1 cellular context compared by ENCODE assay signal in the genomic region with DNA sequence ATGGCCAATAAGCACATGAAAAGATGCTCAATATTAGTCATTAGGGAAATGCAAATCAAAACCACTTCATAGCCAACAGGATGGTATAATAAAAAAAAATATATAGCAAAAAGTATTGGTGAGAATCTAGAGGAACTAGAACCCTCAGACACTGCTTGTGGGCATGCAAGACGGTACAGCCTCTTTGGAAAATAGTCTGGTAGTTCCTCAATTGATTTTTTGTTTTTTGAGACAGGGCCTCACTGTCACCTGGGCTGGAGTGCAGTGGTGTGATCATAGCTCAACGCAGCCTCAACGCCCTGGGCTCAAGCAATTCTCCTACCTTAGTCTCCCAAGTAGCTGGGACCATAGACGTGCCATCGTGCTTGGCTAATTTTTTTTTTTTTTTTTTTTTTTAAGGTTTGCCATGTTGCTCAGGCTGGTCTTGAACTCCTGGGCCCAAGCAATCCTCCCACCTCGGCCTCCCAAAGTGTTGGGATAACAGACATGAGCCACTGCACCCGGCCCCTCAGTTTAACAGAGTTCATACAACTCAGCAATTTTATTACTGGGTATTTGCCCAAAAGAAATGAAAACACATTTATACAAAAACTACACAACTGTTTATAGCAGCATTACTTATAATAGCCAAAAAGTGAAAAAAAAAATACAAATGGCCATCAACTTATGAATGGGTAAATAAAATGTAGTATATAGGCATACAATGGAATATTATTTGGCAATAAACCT.
TF ChIP-seq lines count a peak whose summit lies in the region.

No MANE protein-coding gene starts in this region.

TF ChIP-seq in SK-N-SH, 30 proteins besides CTCF, POLR2A, EP300 and RAD21 (continued from another document):
- TF ChIP-seq, protein P1, sequence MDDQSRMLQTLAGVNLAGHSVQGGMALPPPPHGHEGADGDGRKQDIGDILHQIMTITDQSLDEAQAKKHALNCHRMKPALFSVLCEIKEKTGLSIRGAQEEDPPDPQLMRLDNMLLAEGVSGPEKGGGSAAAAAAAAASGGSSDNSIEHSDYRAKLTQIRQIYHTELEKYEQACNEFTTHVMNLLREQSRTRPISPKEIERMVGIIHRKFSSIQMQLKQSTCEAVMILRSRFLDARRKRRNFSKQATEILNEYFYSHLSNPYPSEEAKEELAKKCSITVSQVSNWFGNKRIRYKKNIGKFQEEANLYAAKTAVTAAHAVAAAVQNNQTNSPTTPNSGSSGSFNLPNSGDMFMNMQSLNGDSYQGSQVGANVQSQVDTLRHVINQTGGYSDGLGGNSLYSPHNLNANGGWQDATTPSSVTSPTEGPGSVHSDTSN (IDR thresholded peaks at IDR 0.05): no peak
- TF ChIP-seq RXRA (IDR thresholded peaks at IDR 0.05; ENCODE audit: borderline replicate concordance, low read depth) (no peak), EZH2phosphoT487 (IDR thresholded peaks at IDR 0.05; ENCODE audit: borderline replicate concordance, low read depth) (no peak), POLR2AphosphoS5 (IDR thresholded peaks at IDR 0.05; ENCODE audit: low read depth, low read length) (no peak), YY1 (IDR thresholded peaks at IDR 0.05; ENCODE audit: low read depth) (no peak), TEAD4 (IDR thresholded peaks at IDR 0.05; ENCODE audit: borderline replicate concordance, insufficient read depth) (no peak), FOSL2 (IDR thresholded peaks at IDR 0.05; ENCODE audit: borderline replicate concordance, low read depth) (no peak), SIN3A (IDR thresholded peaks at IDR 0.05; ENCODE audit: borderline replicate concordance, low read depth, low read length) (no peak), TAF1 (IDR thresholded peaks at IDR 0.05; ENCODE audit: borderline replicate concordance, low read depth, low read length) (no peak), RCOR1 (IDR thresholded peaks at IDR 0.05; ENCODE audit: low read length) (no peak)
- TF ChIP-seq, protein P2, sequence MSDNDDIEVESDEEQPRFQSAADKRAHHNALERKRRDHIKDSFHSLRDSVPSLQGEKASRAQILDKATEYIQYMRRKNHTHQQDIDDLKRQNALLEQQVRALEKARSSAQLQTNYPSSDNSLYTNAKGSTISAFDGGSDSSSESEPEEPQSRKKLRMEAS (IDR thresholded peaks at IDR 0.05; ENCODE audit: low read depth): no peak
- TF ChIP-seq, protein P3, sequence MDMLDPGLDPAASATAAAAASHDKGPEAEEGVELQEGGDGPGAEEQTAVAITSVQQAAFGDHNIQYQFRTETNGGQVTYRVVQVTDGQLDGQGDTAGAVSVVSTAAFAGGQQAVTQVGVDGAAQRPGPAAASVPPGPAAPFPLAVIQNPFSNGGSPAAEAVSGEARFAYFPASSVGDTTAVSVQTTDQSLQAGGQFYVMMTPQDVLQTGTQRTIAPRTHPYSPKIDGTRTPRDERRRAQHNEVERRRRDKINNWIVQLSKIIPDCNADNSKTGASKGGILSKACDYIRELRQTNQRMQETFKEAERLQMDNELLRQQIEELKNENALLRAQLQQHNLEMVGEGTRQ (IDR thresholded peaks at IDR 0.05; ENCODE audit: borderline replicate concordance, low read depth, low read length): no peak
- TF ChIP-seq, protein P4, sequence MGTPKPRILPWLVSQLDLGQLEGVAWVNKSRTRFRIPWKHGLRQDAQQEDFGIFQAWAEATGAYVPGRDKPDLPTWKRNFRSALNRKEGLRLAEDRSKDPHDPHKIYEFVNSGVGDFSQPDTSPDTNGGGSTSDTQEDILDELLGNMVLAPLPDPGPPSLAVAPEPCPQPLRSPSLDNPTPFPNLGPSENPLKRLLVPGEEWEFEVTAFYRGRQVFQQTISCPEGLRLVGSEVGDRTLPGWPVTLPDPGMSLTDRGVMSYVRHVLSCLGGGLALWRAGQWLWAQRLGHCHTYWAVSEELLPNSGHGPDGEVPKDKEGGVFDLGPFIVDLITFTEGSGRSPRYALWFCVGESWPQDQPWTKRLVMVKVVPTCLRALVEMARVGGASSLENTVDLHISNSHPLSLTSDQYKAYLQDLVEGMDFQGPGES (IDR thresholded peaks at IDR 0.05; ENCODE audit: low read depth, low read length): no peak
- TF ChIP-seq, protein P5, sequence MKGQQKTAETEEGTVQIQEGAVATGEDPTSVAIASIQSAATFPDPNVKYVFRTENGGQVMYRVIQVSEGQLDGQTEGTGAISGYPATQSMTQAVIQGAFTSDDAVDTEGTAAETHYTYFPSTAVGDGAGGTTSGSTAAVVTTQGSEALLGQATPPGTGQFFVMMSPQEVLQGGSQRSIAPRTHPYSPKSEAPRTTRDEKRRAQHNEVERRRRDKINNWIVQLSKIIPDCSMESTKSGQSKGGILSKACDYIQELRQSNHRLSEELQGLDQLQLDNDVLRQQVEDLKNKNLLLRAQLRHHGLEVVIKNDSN (IDR thresholded peaks at IDR 0.05; ENCODE audit: borderline replicate concordance, low read depth): no peak
